Comparison of ENCODE assay signal across 8 cellular contexts in the genomic region with DNA sequence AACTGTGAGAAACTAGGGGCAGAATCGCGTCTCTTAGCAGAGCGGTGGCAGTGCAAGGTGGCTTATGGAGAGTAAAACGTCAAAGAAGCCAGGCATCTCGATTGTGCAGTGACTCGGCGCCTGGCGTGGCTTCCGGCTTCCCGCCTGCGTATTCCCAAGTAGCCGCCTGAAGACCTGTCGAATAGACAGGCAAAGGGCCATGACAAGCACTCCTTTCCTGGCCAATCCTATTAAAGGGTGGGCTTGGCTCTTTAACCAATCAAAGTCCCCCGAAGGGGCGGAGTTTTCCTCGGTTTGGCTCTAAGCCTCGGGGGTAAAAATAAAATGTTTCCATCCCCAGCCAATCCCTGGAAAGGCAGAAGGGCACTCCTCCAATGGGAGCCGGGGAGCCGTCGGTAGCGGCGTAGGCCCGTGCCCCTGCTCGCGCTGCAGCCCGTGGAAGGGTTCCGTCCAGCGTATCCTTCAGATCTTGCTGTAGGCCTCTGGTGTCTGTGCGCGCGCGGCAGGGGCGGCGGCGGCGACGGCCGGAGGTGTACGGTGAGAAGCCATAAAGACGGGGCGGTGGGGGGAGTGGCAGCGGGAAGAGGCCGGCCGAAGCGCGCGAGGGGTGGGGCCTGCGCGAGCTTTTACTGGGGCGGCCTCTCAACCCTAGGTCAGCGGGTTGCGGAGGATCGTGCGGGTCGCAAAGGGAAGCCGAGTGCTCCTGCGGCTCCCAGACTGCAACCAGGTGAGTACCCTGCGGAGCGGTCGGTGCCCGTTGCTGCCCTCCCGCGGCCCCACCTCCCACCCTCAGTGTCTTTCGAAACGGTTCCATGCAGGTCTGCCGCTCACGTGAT. TPM values are rescaled to one million over a fixed set of nuclear protein-coding genes. Genes with fewer than 3 reads are reported as not detected.
DNase-seq lines count a peak whose midpoint lies in the region; ATAC-seq and TF ChIP-seq lines count a peak whose summit lies in the region.

A gene with protein sequence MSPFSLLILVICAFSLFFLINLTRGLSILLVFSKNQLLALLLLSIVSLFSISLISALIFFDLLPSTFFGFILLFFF (plus strand): TSS at position 395 of the 836 bp plus-strand sequence. CDS start 30,131 bp downstream, outside the sequence.

- no peaks in the 10 kb centered on the region for H3K79me2 ChIP-seq in parathyroid adenoma

- H3K9me3 ChIP-seq in adrenal gland (replicated peaks in 1 of 3) (no peaks in the 10 kb centered on the region), parathyroid adenoma (ENCODE audit: control insufficient read depth, low read length) (no peaks in the 10 kb centered on the region), upper lobe of left lung (no peaks in the 10 kb centered on the region)

- peak; percentile 84 for ATAC-seq in HG02759 (IDR thresholded peaks at IDR 0.05; ENCODE audit: unreplicated experiment)
- ATAC-seq in upper lobe of left lung (ENCODE audit: low FRiP score in 2 of 2): peak; percentile 93 to 94

- H3K27ac ChIP-seq in adrenal gland: peak within 1 kb of the TSS; percentile 88 to 98 (median 90)
- peak within 1 kb of the TSS; percentile 91 for H3K27ac ChIP-seq in parathyroid adenoma
- H3K27ac ChIP-seq in upper lobe of left lung: peak within 1 kb of the TSS; percentile 86 to 89 (median 87)

- 1 to 37% (median 28%) methylated on average over 31 to 67 of the region's 67 CpGs; no CpG with 5 or more reads in 1 of the 4 donors for WGBS in adrenal gland, 4 donors
- 0 to 36% methylated on average over 5 to 67 of the region's 67 CpGs for WGBS in upper lobe of left lung, 2 donors

- peak within 1 kb of the TSS; percentile 19 for H3K9ac ChIP-seq in parathyroid adenoma

- peaks cover 0 to 8% of the 10 kb centered on the region in 2 donors for H3K4me1 ChIP-seq in adrenal gland (replicated peaks in 1 of 2)
- peaks cover 8% of the 10 kb centered on the region for H3K4me1 ChIP-seq in parathyroid adenoma
- H3K4me1 ChIP-seq in upper lobe of left lung: peaks cover 0 to 4% (median 0%) of the 10 kb centered on the region in 4 donors

- peak; percentile 7 to 87 for TF ChIP-seq POLR2A in adrenal gland (IDR thresholded peaks at IDR 0.05)
- peak in 3 of 4 donors; percentile 50 to 68 (median 64) for TF ChIP-seq POLR2A in upper lobe of left lung (IDR thresholded peaks at IDR 0.05)

- DNase-seq in NCI-H1417 (lab: John Stamatoyannopoulos, UW): peak; percentile 90 to 98 (median 94)
- peak; percentile 97 for DNase-seq in SW480 (ENCODE audit: low spot score)
- DNase-seq in adrenal gland: peak; percentile 86 to 96 (median 93)
- peak; percentile 89 for DNase-seq in cardiac septum (ENCODE audit: low spot score)
- peak; percentile 88 to 94 for DNase-seq in upper lobe of left lung

- intact Hi-C loops in adrenal gland (cut with DNase I): no loop called here
- intact Hi-C loops in cardiac septum (cut with DNase I): loop anchor here (10.0 kb wide), 1 partner anchor 131 kb away; a partner anchor contains a TSS

- H3K4me2 ChIP-seq in parathyroid adenoma (ENCODE audit: low read length): peak within 1 kb of the TSS; percentile 90

- TF ChIP-seq EP300 in upper lobe of left lung (IDR thresholded peaks at IDR 0.05): no peak

- H3K27me3 ChIP-seq in adrenal gland (no peaks in the 10 kb centered on the region), parathyroid adenoma (ENCODE audit: control insufficient read depth, insufficient read depth, low read length) (no peaks in the 10 kb centered on the region), upper lobe of left lung (no peaks in the 10 kb centered on the region)

- H3K36me3 ChIP-seq in adrenal gland (replicated peaks in 1 of 2): no peaks in the 10 kb centered on the region
- no peaks in the 10 kb centered on the region for H3K36me3 ChIP-seq in parathyroid adenoma (ENCODE audit: control insufficient read depth, insufficient read depth, low read length)
- H3K36me3 ChIP-seq in upper lobe of left lung: no peaks in the 10 kb centered on the region

- H3K4me3 ChIP-seq in GM12875 (ENCODE audit: low read depth, low read length): peak within 1 kb of the TSS; percentile 82
- H3K4me3 ChIP-seq in adrenal gland: peak within 1 kb of the TSS; percentile 33 to 69 (median 52)
- H3K4me3 ChIP-seq in parathyroid adenoma (ENCODE audit: low read depth, low read length): peak within 1 kb of the TSS; percentile 74
- H3K4me3 ChIP-seq in upper lobe of left lung: peak within 1 kb of the TSS; percentile 56 to 84 (median 65)

- peak within 1 kb of the TSS; percentile 91 for H2AFZ ChIP-seq in parathyroid adenoma

- TF ChIP-seq CTCF in GM12875 (IDR thresholded peaks at IDR 0.05; ENCODE audit: borderline replicate concordance, insufficient read depth, low read depth, low read length): no peak
- no peak for TF ChIP-seq CTCF in adrenal gland (IDR thresholded peaks at IDR 0.05)
- no peak for TF ChIP-seq CTCF in parathyroid adenoma (IDR thresholded peaks at IDR 0.05)
- no peak for TF ChIP-seq CTCF in upper lobe of left lung (IDR thresholded peaks at IDR 0.05)

RNA-seq across cellular contexts. Expression of the gene that starts here (rescaled TPM):
- total RNA-seq in adrenal gland: 10 to 100 TPM in 3 of 8 donors, 1 to 10 TPM in 5; 4.1 to 21.2 (median 7.6) TPM
- 10 to 100 TPM in 2 of 3 donors, 1 to 10 TPM in 1; 3.6 to 27.8 (median 12.5) TPM for polyA plus RNA-seq in adrenal gland
- total RNA-seq in cardiac septum: 7.2 TPM
- 10 to 100 TPM in 4 of 6 donors, 1 to 10 TPM in 2; 7.6 to 68.1 (median 14.9) TPM for total RNA-seq in upper lobe of left lung

Comparison
In these comparisons a context has a peak if more than half of its experiments do, and no peak if none do; other contexts are left out.
1. Peak in every context shown above with its lines: DNase-seq, ATAC-seq, H3K4me3 ChIP-seq and H3K27ac ChIP-seq.